8 cellular contexts compared by ENCODE assay signal in the genomic region with DNA sequence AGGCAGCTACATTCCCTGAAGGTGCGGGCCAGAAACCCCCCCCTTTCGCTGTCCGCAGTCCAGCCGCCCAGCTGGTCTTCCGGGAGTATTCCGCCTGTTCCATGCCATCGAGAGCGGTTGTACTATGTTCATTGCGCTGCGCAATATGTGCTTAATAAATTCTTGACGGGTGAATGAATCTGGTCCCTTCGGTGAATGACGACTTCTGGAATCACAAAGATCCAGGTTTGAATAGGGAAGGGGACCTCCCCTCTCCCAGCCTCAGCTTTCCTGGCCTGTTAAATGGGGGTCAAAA. TPM values are rescaled to one million over a fixed set of nuclear protein-coding genes. Genes with fewer than 3 reads are reported as not detected.
DNase-seq lines count a peak whose midpoint lies in the region; ATAC-seq, FAIRE-seq and TF ChIP-seq lines count a peak whose summit lies in the region.

No MANE protein-coding gene starts in this region.

- no peaks in the 10 kb centered on the region for H3K9me3 Mint-ChIP-seq in CD4-positive, CD25-positive, alpha-beta regulatory T cell

- H2BK12ac ChIP-seq in H1 (ENCODE audit: low read depth, low read length) (no peak overlapping the region), neuronal stem cell (ENCODE audit: low read length) (no peak overlapping the region)

- H2BK5ac ChIP-seq in H1 (ENCODE audit: low read depth, low read length) = peak overlapping the region; percentile 68; the same call in 1 of the 2 replicates
- H2BK5ac ChIP-seq in neuronal stem cell (ENCODE audit: low read length) = no peak overlapping the region

- no peak overlapping the region for H4K5ac ChIP-seq in H1 (ENCODE audit: insufficient read length, low read depth, low read length)

- peak overlapping the region; percentile 27; the same call in 1 of the 2 replicates for H3K9ac ChIP-seq in OCI-LY1 (ENCODE audit: low read length)
- H3K9ac ChIP-seq in H1 (replicated peaks in 1 of 4; ENCODE audit: extremely low read depth in 1 of 4, low read depth in 3 of 4, low read length in 3 of 4) = no peak overlapping the region
- H3K9ac ChIP-seq in neuronal stem cell (ENCODE audit: low read depth, low read length, poor library complexity) = no peak overlapping the region

- peaks cover 2% of the 10 kb centered on the region; the same call in 1 of the 2 replicates for H3K23me2 ChIP-seq in H1 (ENCODE audit: low read depth, low read length)

- peaks cover 0 to 40% (median 17%) of the 10 kb centered on the region in 4 donors for H3K4me1 Mint-ChIP-seq in CD4-positive, CD25-positive, alpha-beta regulatory T cell

- TF ChIP-seq POLR2A in H1 (IDR thresholded peaks at IDR 0.05; ENCODE audit: control extremely low read depth in 1 of 2, low read depth in 2 of 2, low read length in 2 of 2) = no peak

- peaks cover under 1% of the 10 kb centered on the region for H3K36me3 Mint-ChIP-seq in CD4-positive, CD25-positive, alpha-beta regulatory T cell

- H3K56ac ChIP-seq in H1 (replicated peaks; ENCODE audit: insufficient read length, low read depth, low read length) = no peak overlapping the region

- H3K79me1 ChIP-seq in H1 (ENCODE audit: low read depth, low read length) = no peaks in the 10 kb centered on the region
- H3K79me1 ChIP-seq in neuronal stem cell (ENCODE audit: low read depth, low read length) = no peaks in the 10 kb centered on the region

- H3K14ac ChIP-seq in H1 (ENCODE audit: insufficient read length) = no peak overlapping the region
- H3K14ac ChIP-seq in neuronal stem cell (ENCODE audit: low read length) = no peak overlapping the region

- peak overlapping the region; percentile 23 to 97 (median 92) for H3K27ac Mint-ChIP-seq in CD4-positive, CD25-positive, alpha-beta regulatory T cell

- H4K20me1 ChIP-seq in OCI-LY1 (ENCODE audit: insufficient read depth, low read length) = no peaks in the 10 kb centered on the region
- H4K20me1 ChIP-seq in H1 (replicated peaks in 1 of 2; ENCODE audit: control insufficient read depth in 1 of 2, insufficient read depth in 2 of 2, low read length in 2 of 2) = no peaks in the 10 kb centered on the region

- H3K4me3 Mint-ChIP-seq in CD4-positive, CD25-positive, alpha-beta regulatory T cell = peak overlapping the region; percentile 89 to 97 (median 90)

- H3K4me2 ChIP-seq in OCI-LY1 (ENCODE audit: low read length) (peak overlapping the region; percentile 43), H1 (ENCODE audit: insufficient read depth in 1 of 2, low read depth in 2 of 2, low read length in 2 of 2) (peak overlapping the region; percentile 2 to 61; a peak in 3 of 4 replicates), neuronal stem cell (ENCODE audit: insufficient read depth, low read length, poor library complexity, severe bottlenecking) (peak overlapping the region; percentile 40)

- H3K4ac ChIP-seq in H1 (replicated peaks; ENCODE audit: insufficient read length, low read depth, low read length) = no peak overlapping the region
- no peak overlapping the region for H3K4ac ChIP-seq in neuronal stem cell (ENCODE audit: low read length)

- H3K27me3 Mint-ChIP-seq in CD4-positive, CD25-positive, alpha-beta regulatory T cell = no peaks in the 10 kb centered on the region

- no peak for ATAC-seq in CD4-positive, CD25-positive, alpha-beta regulatory T cell (ENCODE audit: low read depth in 2 of 2)
- ATAC-seq in GM19467 (IDR thresholded peaks at IDR 0.05; ENCODE audit: unreplicated experiment) = no peak
- ATAC-seq in GM19395 (IDR thresholded peaks at IDR 0.05; ENCODE audit: unreplicated experiment) = no peak

- 12% methylated on average over 13 of the region's 13 CpGs; no CpG with 5 or more reads in 1 of the 2 experiments for WGBS in H1 (ENCODE audit: extremely low coverage in 1 of 2, insufficient coverage in 1 of 2, insufficient read length in 1 of 2, insufficient replicate concordance in 2 of 2, low coverage in 1 of 2, low lambda C conversion rate in 2 of 2, missing lambda C conversion rate in 1 of 2), 2 experiments
- no CpG with 5 or more reads among the region's 13 CpGs for WGBS in neuronal stem cell (ENCODE audit: extremely low coverage in 2 of 2, insufficient read length in 2 of 2, insufficient replicate concordance in 1 of 2), 2 donors

- H2BK120ac ChIP-seq in H1 (replicated peaks; ENCODE audit: low read depth, low read length) = no peak overlapping the region
- no peak overlapping the region for H2BK120ac ChIP-seq in neuronal stem cell (ENCODE audit: low read depth, low read length)

- H3K27ac ChIP-seq in CD4-positive, CD25-positive, alpha-beta regulatory T cell (ENCODE audit: insufficient read depth, low read length, poor library complexity, severe bottlenecking) = peak overlapping the region; percentile 94
- no peak overlapping the region for H3K27ac ChIP-seq in OCI-LY1 (ENCODE audit: low read depth, low read length, poor library complexity, severe bottlenecking)
- no peak overlapping the region for H3K27ac ChIP-seq in H1 (ENCODE audit: low read depth, low read length)
- no peak overlapping the region for H3K27ac ChIP-seq in neuronal stem cell (replicated peaks; ENCODE audit: low read length)

- TF ChIP-seq EP300 in H1 (IDR thresholded peaks at IDR 0.05; ENCODE audit: borderline replicate concordance in 1 of 2, low read depth in 2 of 2, low read length in 2 of 2) = no peak

- TF ChIP-seq CTCF in OCI-LY1 (IDR thresholded peaks at IDR 0.05; ENCODE audit: low read length) (no peak), H1 (IDR thresholded peaks at IDR 0.05; ENCODE audit: control extremely low read depth in 1 of 3, insufficient read depth in 1 of 3, low read depth in 1 of 3, low read length in 3 of 3) (no peak)

- peaks cover 32% of the 10 kb centered on the region for H3K4me1 ChIP-seq in CD4-positive, CD25-positive, alpha-beta regulatory T cell (ENCODE audit: control insufficient read depth, insufficient read depth, low read length, poor library complexity, severe bottlenecking)
- H3K4me1 ChIP-seq in OCI-LY1 (ENCODE audit: insufficient read depth, low read length, severe bottlenecking) (peaks cover 34% of the 10 kb centered on the region), H1 (replicated peaks in 1 of 4; ENCODE audit: control insufficient read depth in 3 of 4, insufficient read depth in 4 of 4, low read length in 3 of 4) (peaks cover 5 to 11% (median 6%) of the 10 kb centered on the region in 4 experiments), neuronal stem cell (ENCODE audit: control insufficient read depth in 2 of 2, insufficient read depth in 1 of 2, low read depth in 1 of 2, low read length in 2 of 2) (peaks cover 8 to 17% of the 10 kb centered on the region in 2 donors)

- H2BK20ac ChIP-seq in H1 (ENCODE audit: low read length) = no peak overlapping the region

- H3K27me3 ChIP-seq in CD4-positive, CD25-positive, alpha-beta regulatory T cell (ENCODE audit: control insufficient read depth, insufficient read depth, low read length) = no peaks in the 10 kb centered on the region
- no peaks in the 10 kb centered on the region for H3K27me3 ChIP-seq in OCI-LY1 (ENCODE audit: insufficient read depth, low read length)
- no peaks in the 10 kb centered on the region for H3K27me3 ChIP-seq in H1 (replicated peaks in 1 of 4; ENCODE audit: control insufficient read depth in 3 of 4, extremely low read depth in 1 of 4, insufficient read depth in 3 of 4, low read length in 3 of 4)
- no peaks in the 10 kb centered on the region for H3K27me3 ChIP-seq in neuronal stem cell (ENCODE audit: control insufficient read depth in 3 of 3, insufficient read depth in 3 of 3, low read depth in 1 of 3, low read length in 3 of 3)

- no peaks in the 10 kb centered on the region for H3K9me3 ChIP-seq in CD4-positive, CD25-positive, alpha-beta regulatory T cell (ENCODE audit: control insufficient read depth in 2 of 2, low read length in 2 of 2)
- H3K9me3 ChIP-seq in OCI-LY1 (ENCODE audit: low read length) = no peaks in the 10 kb centered on the region
- no peaks in the 10 kb centered on the region for H3K9me3 ChIP-seq in H1 (ENCODE audit: insufficient read depth in 2 of 2, low read depth in 1 of 2, low read length in 1 of 2)
- no peaks in the 10 kb centered on the region for H3K9me3 ChIP-seq in neuronal stem cell (replicated peaks in 1 of 2; ENCODE audit: control insufficient read depth in 2 of 2, insufficient read depth in 1 of 2, low read depth in 1 of 2, low read length in 2 of 2)

- H3K23ac ChIP-seq in H1 (ENCODE audit: insufficient read length) (no peak overlapping the region), neuronal stem cell (ENCODE audit: low read depth, low read length, poor library complexity) (no peak overlapping the region)

- no peaks in the 10 kb centered on the region for H3K36me3 ChIP-seq in CD4-positive, CD25-positive, alpha-beta regulatory T cell (ENCODE audit: control insufficient read depth, insufficient read depth, low read length)
- H3K36me3 ChIP-seq in OCI-LY1 (ENCODE audit: insufficient read depth, low read length) (peaks cover 7% of the 10 kb centered on the region; the same call in 1 of the 2 replicates), H1 (ENCODE audit: control insufficient read depth in 2 of 4, insufficient read depth in 4 of 4, low read length in 3 of 4) (peaks cover 0 to 6% (median 3%) of the 10 kb centered on the region in 4 experiments; a peak in 3 of 8 replicates), neuronal stem cell (replicated peaks in 1 of 2; ENCODE audit: control insufficient read depth in 2 of 2, insufficient read depth in 2 of 2, low read length in 2 of 2) (peaks cover 5 to 6% of the 10 kb centered on the region in 2 donors)

- POLR2A ChIA-PET in H1 (lab: Charles Lee; ENCODE audit: partially characterized antibody) = interaction anchor here (1.3 to 3.1 kb wide), 6 partner anchors 9 to 120 kb away, joined by 3 to 16 read pairs (median 4); a partner anchor contains a TSS

- CTCF ChIA-PET in H1 (lab: Charles Lee; ENCODE audit: partially characterized antibody) = interaction anchor here (0.8 to 1.6 kb wide), 6 partner anchors 16 to 214 kb away, joined by 3 to 5 read pairs (median 4); a partner anchor contains a TSS

- FAIRE-seq in H1 (lab: Jason Lieb, UNC) = no peak

- H4K8ac ChIP-seq in H1 (ENCODE audit: extremely low read depth, insufficient read depth, low read length) (no peak overlapping the region), neuronal stem cell (ENCODE audit: low read depth, low read length) (no peak overlapping the region)

- no peaks in the 10 kb centered on the region for H3K9me2 ChIP-seq in OCI-LY1 (ENCODE audit: low read depth, low read length)

- TF ChIP-seq RAD21 in H1 (IDR thresholded peaks at IDR 0.05 in 1 of 2, conservative IDR thresholded peaks at IDR 0.05 in 1 of 2; ENCODE audit: low read depth in 2 of 2, low read length in 2 of 2) = no peak

- no peak overlapping the region for H2AK5ac ChIP-seq in H1 (ENCODE audit: low read depth, low read length)
- H2AK5ac ChIP-seq in neuronal stem cell (ENCODE audit: low read depth, low read length) = no peak overlapping the region

- H2AFZ ChIP-seq in OCI-LY1 (ENCODE audit: low read length) = no peak overlapping the region
- no peak overlapping the region for H2AFZ ChIP-seq in H1 (ENCODE audit: low read length)
- H2AFZ ChIP-seq in neuronal stem cell (ENCODE audit: low read length) = peak overlapping the region; percentile 86

- H2BK15ac ChIP-seq in H1 (ENCODE audit: low read length) (no peak overlapping the region), neuronal stem cell (ENCODE audit: low read length) (peak overlapping the region; percentile 49)

- DNase-seq in CD4-positive, CD25-positive, alpha-beta regulatory T cell = no peak
- DNase-seq in H1 (ENCODE audit: low read depth in 1 of 2, low spot score in 2 of 2) = no peak
- DNase-seq in neuronal stem cell (ENCODE audit: low spot score) = no peak
- no peak for DNase-seq in ecto neural progenitor cell (ENCODE audit: low spot score)
- no peak for DNase-seq in HT-29 (ENCODE audit: low spot score)

- H3K4me3 ChIP-seq in CD4-positive, CD25-positive, alpha-beta regulatory T cell (ENCODE audit: low read depth, low read length) = peak overlapping the region; percentile 26
- H3K4me3 ChIP-seq in OCI-LY1 (ENCODE audit: low read depth, low read length, poor library complexity, severe bottlenecking) = peak overlapping the region; percentile 35
- H3K4me3 ChIP-seq in H1 (ENCODE audit: extremely low read depth in 1 of 4, insufficient read depth in 2 of 4, low read depth in 3 of 4, low read length in 4 of 4) = peak overlapping the region; percentile 13 to 55 (median 35); a peak in 6 of 8 replicates
- peak overlapping the region in 1 of 2 donors; percentile 29 for H3K4me3 ChIP-seq in neuronal stem cell (ENCODE audit: low read length in 2 of 2)

- no peaks in the 10 kb centered on the region for H3K79me2 ChIP-seq in OCI-LY1 (ENCODE audit: insufficient read depth, low read length)
- peaks cover 9 to 23% of the 10 kb centered on the region in 2 experiments; a peak in 3 of 4 replicates for H3K79me2 ChIP-seq in H1 (ENCODE audit: control insufficient read depth in 1 of 2, insufficient read depth in 2 of 2, low read length in 2 of 2)

- H4K91ac ChIP-seq in H1 (replicated peaks; ENCODE audit: insufficient read length, low read length) (no peak overlapping the region), neuronal stem cell (ENCODE audit: low read depth, low read length, poor library complexity) (no peak overlapping the region)

- no peaks in the 10 kb centered on the region for H3F3A ChIP-seq in OCI-LY1 (ENCODE audit: insufficient read depth, low read length)

- H3K18ac ChIP-seq in H1 (ENCODE audit: extremely low read depth, low read length) (peak overlapping the region; percentile 48; the same call in 1 of the 2 replicates), neuronal stem cell (ENCODE audit: low read length) (no peak overlapping the region)

RNA-seq across cellular contexts. Expression of a gene that starts 0.8 kb away (rescaled TPM):
- 44.2 TPM for total RNA-seq in CD4-positive, CD25-positive, alpha-beta regulatory T cell
- polyA plus RNA-seq in CD4-positive, CD25-positive, alpha-beta regulatory T cell = 1 to 10 TPM; 3.4 to 5.1 (median 4.4) TPM
- 52.9 and 55.2 TPM in 2 replicates for total RNA-seq in H1 (2021; fragmentation: NEBNext Ultra II Directional; extraction: Animal tissue kit (Norgen Biotek cat#: 25700))
- 33.7 and 81.1 TPM in 2 replicates for polyA plus RNA-seq in H1 (2011; rRNA removed)
- polyA plus RNA-seq in H1 (2011; cell fraction: cytosol; rRNA removed) = 44.1 TPM
- polyA plus RNA-seq in H1 (2011; cell fraction: nucleus; rRNA removed) = 70.3 TPM
- 41.3 to 65.5 TPM (median 59.6 TPM) in 4 replicates for polyA plus RNA-seq in H1 (2012, experiment 1 of 2)
- polyA plus RNA-seq in H1 (2012, experiment 2 of 2) = 49.6 TPM
- 36.8 TPM for polyA plus RNA-seq in H1 (2013, experiment 1 of 2)
- 35.5 TPM for polyA plus RNA-seq in H1 (2013, experiment 2 of 2)
- 44.0 and 51.3 TPM in 2 replicates for polyA minus RNA-seq in H1 (2011; rRNA and poly(A)+ RNA removed)
- polyA minus RNA-seq in H1 (2011; cell fraction: cytosol; rRNA and poly(A)+ RNA removed) = 51.0 TPM
- polyA minus RNA-seq in H1 (2011; cell fraction: nucleus; rRNA and poly(A)+ RNA removed) = 28.0 TPM
- 25.5 TPM for polyA plus RNA-seq in neuronal stem cell (2013, experiment 1 of 2)
- polyA plus RNA-seq in neuronal stem cell (2013, experiment 2 of 2) = 25.7 TPM
- 46.6 and 53.6 TPM in 2 replicates for total RNA-seq in HT-29 (2014; rRNA removed; shearing (Covaris generic))

RNA-seq across cellular contexts. Expression of a gene that starts 14.9 kb away (rescaled TPM):
- 10.2 TPM for total RNA-seq in CD4-positive, CD25-positive, alpha-beta regulatory T cell
- polyA plus RNA-seq in CD4-positive, CD25-positive, alpha-beta regulatory T cell = under 1 TPM; 0.13 to 0.34 (median 0.30) TPM
- 11.8 and 11.9 TPM in 2 replicates for total RNA-seq in H1 (2021; fragmentation: NEBNext Ultra II Directional; extraction: Animal tissue kit (Norgen Biotek cat#: 25700))
- 4.9 and 8.6 TPM in 2 replicates for polyA plus RNA-seq in H1 (2011; rRNA removed)
- 5.2 TPM for polyA plus RNA-seq in H1 (2011; cell fraction: cytosol; rRNA removed)
- 16.9 TPM for polyA plus RNA-seq in H1 (2011; cell fraction: nucleus; rRNA removed)
- polyA plus RNA-seq in H1 (2012, experiment 1 of 2) = 7.7 to 10.3 TPM (median 9.3 TPM) in 4 replicates
- polyA plus RNA-seq in H1 (2012, experiment 2 of 2) = 7.5 TPM
- polyA plus RNA-seq in H1 (2013, experiment 1 of 2) = 7.6 TPM
- polyA plus RNA-seq in H1 (2013, experiment 2 of 2) = 7.6 TPM
- polyA minus RNA-seq in H1 (2011; rRNA and poly(A)+ RNA removed) = 3.1 and 5.0 TPM in 2 replicates
- polyA minus RNA-seq in H1 (2011; cell fraction: cytosol; rRNA and poly(A)+ RNA removed) = 6.9 TPM
- 5.9 TPM for polyA minus RNA-seq in H1 (2011; cell fraction: nucleus; rRNA and poly(A)+ RNA removed)
- 5.3 TPM for polyA plus RNA-seq in neuronal stem cell (2013, experiment 1 of 2)
- polyA plus RNA-seq in neuronal stem cell (2013, experiment 2 of 2) = 5.6 TPM
- total RNA-seq in HT-29 (2014; rRNA removed; shearing (Covaris generic)) = 10.6 and 12.6 TPM in 2 replicates

RNA-seq across cellular contexts. Expression of a gene that starts 29.9 kb away (rescaled TPM):
- total RNA-seq in CD4-positive, CD25-positive, alpha-beta regulatory T cell = 20.4 TPM
- polyA plus RNA-seq in CD4-positive, CD25-positive, alpha-beta regulatory T cell = 10 to 100 TPM; 40.6 to 49.4 (median 44.0) TPM
- 11.3 and 12.1 TPM in 2 replicates for total RNA-seq in H1 (2021; fragmentation: NEBNext Ultra II Directional; extraction: Animal tissue kit (Norgen Biotek cat#: 25700))
- polyA plus RNA-seq in H1 (2011; rRNA removed) = 15.4 and 18.9 TPM in 2 replicates
- polyA plus RNA-seq in H1 (2011; cell fraction: cytosol; rRNA removed) = 10.0 TPM
- polyA plus RNA-seq in H1 (2011; cell fraction: nucleus; rRNA removed) = 16.8 TPM
- polyA plus RNA-seq in H1 (2012, experiment 1 of 2) = 19.2 to 23.8 TPM (median 20.4 TPM) in 4 replicates
- 21.6 TPM for polyA plus RNA-seq in H1 (2012, experiment 2 of 2)
- polyA plus RNA-seq in H1 (2013, experiment 1 of 2) = 32.0 TPM
- polyA plus RNA-seq in H1 (2013, experiment 2 of 2) = 35.7 TPM
- polyA minus RNA-seq in H1 (2011; rRNA and poly(A)+ RNA removed) = 5.8 and 6.2 TPM in 2 replicates
- polyA minus RNA-seq in H1 (2011; cell fraction: cytosol; rRNA and poly(A)+ RNA removed) = 11.2 TPM
- polyA minus RNA-seq in H1 (2011; cell fraction: nucleus; rRNA and poly(A)+ RNA removed) = 5.5 TPM
- 91.4 TPM for polyA plus RNA-seq in neuronal stem cell (2013, experiment 1 of 2)
- 93.5 TPM for polyA plus RNA-seq in neuronal stem cell (2013, experiment 2 of 2)
- total RNA-seq in HT-29 (2014; rRNA removed; shearing (Covaris generic)) = 0.15 and 0.57 TPM in 2 replicates

RNA-seq across cellular contexts. Expression of a gene that starts 35.8 kb away (rescaled TPM):
- total RNA-seq in CD4-positive, CD25-positive, alpha-beta regulatory T cell = 85.6 TPM
- 10 to 100 TPM; 62.8 to 72.1 (median 68.2) TPM for polyA plus RNA-seq in CD4-positive, CD25-positive, alpha-beta regulatory T cell
- total RNA-seq in H1 (2021; fragmentation: NEBNext Ultra II Directional; extraction: Animal tissue kit (Norgen Biotek cat#: 25700)) = 26.0 and 27.9 TPM in 2 replicates
- 49.7 and 50.6 TPM in 2 replicates for polyA plus RNA-seq in H1 (2011; rRNA removed)
- 51.8 TPM for polyA plus RNA-seq in H1 (2011; cell fraction: cytosol; rRNA removed)
- 104 TPM for polyA plus RNA-seq in H1 (2011; cell fraction: nucleus; rRNA removed)
- polyA plus RNA-seq in H1 (2012, experiment 1 of 2) = 32.3 to 42.3 TPM (median 33.9 TPM) in 4 replicates
- polyA plus RNA-seq in H1 (2012, experiment 2 of 2) = 62.2 TPM
- polyA plus RNA-seq in H1 (2013, experiment 1 of 2) = 19.3 TPM
- polyA plus RNA-seq in H1 (2013, experiment 2 of 2) = 17.3 TPM
- 49.9 and 58.4 TPM in 2 replicates for polyA minus RNA-seq in H1 (2011; rRNA and poly(A)+ RNA removed)
- polyA minus RNA-seq in H1 (2011; cell fraction: cytosol; rRNA and poly(A)+ RNA removed) = 20.3 TPM
- polyA minus RNA-seq in H1 (2011; cell fraction: nucleus; rRNA and poly(A)+ RNA removed) = 51.7 TPM
- polyA plus RNA-seq in neuronal stem cell (2013, experiment 1 of 2) = 17.0 TPM
- polyA plus RNA-seq in neuronal stem cell (2013, experiment 2 of 2) = 16.8 TPM
- 46.5 and 65.5 TPM in 2 replicates for total RNA-seq in HT-29 (2014; rRNA removed; shearing (Covaris generic))

RNA-seq across cellular contexts. Expression of a gene that starts 41.9 kb away (rescaled TPM):
- 126 TPM for total RNA-seq in CD4-positive, CD25-positive, alpha-beta regulatory T cell
- polyA plus RNA-seq in CD4-positive, CD25-positive, alpha-beta regulatory T cell = 10 to 100 TPM in 1 of 4 donors, 1 to 10 TPM in 3; 8.3 to 10.6 (median 9.2) TPM
- 44.5 and 55.9 TPM in 2 replicates for total RNA-seq in H1 (2021; fragmentation: NEBNext Ultra II Directional; extraction: Animal tissue kit (Norgen Biotek cat#: 25700))
- polyA plus RNA-seq in H1 (2011; rRNA removed) = 21.6 and 26.6 TPM in 2 replicates
- polyA plus RNA-seq in H1 (2011; cell fraction: cytosol; rRNA removed) = 48.8 TPM
- polyA plus RNA-seq in H1 (2011; cell fraction: nucleus; rRNA removed) = 109 TPM
- polyA plus RNA-seq in H1 (2012, experiment 1 of 2) = 48.2 to 66.4 TPM (median 56.0 TPM) in 4 replicates
- polyA plus RNA-seq in H1 (2012, experiment 2 of 2) = 9.6 TPM
- 21.7 TPM for polyA plus RNA-seq in H1 (2013, experiment 1 of 2)
- 20.1 TPM for polyA plus RNA-seq in H1 (2013, experiment 2 of 2)
- 21.2 and 32.0 TPM in 2 replicates for polyA minus RNA-seq in H1 (2011; rRNA and poly(A)+ RNA removed)
- 14.7 TPM for polyA minus RNA-seq in H1 (2011; cell fraction: cytosol; rRNA and poly(A)+ RNA removed)
- 39.5 TPM for polyA minus RNA-seq in H1 (2011; cell fraction: nucleus; rRNA and poly(A)+ RNA removed)
- polyA plus RNA-seq in neuronal stem cell (2013, experiment 1 of 2) = 22.5 TPM
- polyA plus RNA-seq in neuronal stem cell (2013, experiment 2 of 2) = 21.8 TPM
- 24.6 and 26.4 TPM in 2 replicates for total RNA-seq in HT-29 (2014; rRNA removed; shearing (Covaris generic))
